1 cellular context compared by ENCODE assay signal in genomic region chr15:99180287-99180962, GRCh38.
A peak's percentile ranks its signal among the peaks of the same experiment; 100 is the strongest.
TF ChIP-seq lines count a peak whose summit lies in the region.

No MANE protein-coding gene starts in this region.

TF ChIP-seq in HepG2, 621 proteins besides CTCF, POLR2A, EP300 and RAD21 (continued from another document and continues in another):
- TF ChIP-seq, protein P1, sequence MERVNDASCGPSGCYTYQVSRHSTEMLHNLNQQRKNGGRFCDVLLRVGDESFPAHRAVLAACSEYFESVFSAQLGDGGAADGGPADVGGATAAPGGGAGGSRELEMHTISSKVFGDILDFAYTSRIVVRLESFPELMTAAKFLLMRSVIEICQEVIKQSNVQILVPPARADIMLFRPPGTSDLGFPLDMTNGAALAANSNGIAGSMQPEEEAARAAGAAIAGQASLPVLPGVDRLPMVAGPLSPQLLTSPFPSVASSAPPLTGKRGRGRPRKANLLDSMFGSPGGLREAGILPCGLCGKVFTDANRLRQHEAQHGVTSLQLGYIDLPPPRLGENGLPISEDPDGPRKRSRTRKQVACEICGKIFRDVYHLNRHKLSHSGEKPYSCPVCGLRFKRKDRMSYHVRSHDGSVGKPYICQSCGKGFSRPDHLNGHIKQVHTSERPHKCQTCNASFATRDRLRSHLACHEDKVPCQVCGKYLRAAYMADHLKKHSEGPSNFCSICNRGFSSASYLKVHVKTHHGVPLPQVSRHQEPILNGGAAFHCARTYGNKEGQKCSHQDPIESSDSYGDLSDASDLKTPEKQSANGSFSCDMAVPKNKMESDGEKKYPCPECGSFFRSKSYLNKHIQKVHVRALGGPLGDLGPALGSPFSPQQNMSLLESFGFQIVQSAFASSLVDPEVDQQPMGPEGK (CRISPR knock-in tag; IDR thresholded peaks at IDR 0.05), result peak; percentile 62; the same call in 1 of the 2 replicates
- TF ChIP-seq CHD2 (IDR thresholded peaks at IDR 0.05; ENCODE audit: low read depth, low read length) (no peak), PPARG (CRISPR knock-in tag; conservative IDR thresholded peaks at IDR 0.05) (peak; percentile 46; the same call in 1 of the 2 replicates), ZNF512B (CRISPR knock-in tag; IDR thresholded peaks at IDR 0.05; ENCODE audit: borderline replicate concordance) (no peak), ZIK1 (CRISPR knock-in tag; IDR thresholded peaks at IDR 0.05; ENCODE audit: borderline replicate concordance, low read depth) (no peak), ZNF7 (CRISPR knock-in tag; IDR thresholded peaks at IDR 0.05) (no peak), IKZF4 (CRISPR knock-in tag; IDR thresholded peaks at IDR 0.05; ENCODE audit: borderline replicate concordance, low read depth, not compliant biosample characterization) (no peak), PCBP2 (optimal IDR thresholded peaks at IDR 0.05; ENCODE audit: low read depth, low read length, poor library complexity, severe bottlenecking) (no peak), GMEB2 (CRISPR knock-in tag; IDR thresholded peaks at IDR 0.05; ENCODE audit: low read depth) (no peak), SOX6 (IDR thresholded peaks at IDR 0.05) (no peak), SOX6 (CRISPR knock-in tag; IDR thresholded peaks at IDR 0.05) (peak; percentile 82), CCAR2 (optimal IDR thresholded peaks at IDR 0.05; ENCODE audit: low read depth, low read length) (no peak), SIN3B (IDR thresholded peaks at IDR 0.05; ENCODE audit: low read length) (no peak), ZNF468 (CRISPR knock-in tag; IDR thresholded peaks at IDR 0.05) (no peak), TEF (CRISPR knock-in tag; IDR thresholded peaks at IDR 0.05) (no peak), HMG20B (CRISPR knock-in tag; conservative IDR thresholded peaks at IDR 0.05) (0 out of 2 replicates have a peak, but pooled peaks have one; percentile 33), NFKBIZ (CRISPR knock-in tag; IDR thresholded peaks at IDR 0.05) (no peak), CBX1 (IDR thresholded peaks at IDR 0.05; ENCODE audit: low read depth) (no peak), FOXP1 (IDR thresholded peaks at IDR 0.05) (no peak), FOXP1 (CRISPR knock-in tag; IDR thresholded peaks at IDR 0.05) (0 out of 2 replicates have a peak, but pooled peaks have one; percentile 41), FOXA1 (IDR thresholded peaks at IDR 0.05) (peak; percentile 67), FOXA1 (CRISPR knock-in tag; IDR thresholded peaks at IDR 0.05) (peak; percentile 89), ZNF800 (CRISPR knock-in tag; IDR thresholded peaks at IDR 0.05) (no peak), TCF7 (IDR thresholded peaks at IDR 0.05; ENCODE audit: low read depth) (peak; percentile 81), HHEX (CRISPR knock-in tag; IDR thresholded peaks at IDR 0.05) (0 out of 2 replicates have a peak, but pooled peaks have one; percentile 56), GABPB1 (CRISPR knock-in tag; IDR thresholded peaks at IDR 0.05) (no peak)
- TF ChIP-seq, protein P2, sequence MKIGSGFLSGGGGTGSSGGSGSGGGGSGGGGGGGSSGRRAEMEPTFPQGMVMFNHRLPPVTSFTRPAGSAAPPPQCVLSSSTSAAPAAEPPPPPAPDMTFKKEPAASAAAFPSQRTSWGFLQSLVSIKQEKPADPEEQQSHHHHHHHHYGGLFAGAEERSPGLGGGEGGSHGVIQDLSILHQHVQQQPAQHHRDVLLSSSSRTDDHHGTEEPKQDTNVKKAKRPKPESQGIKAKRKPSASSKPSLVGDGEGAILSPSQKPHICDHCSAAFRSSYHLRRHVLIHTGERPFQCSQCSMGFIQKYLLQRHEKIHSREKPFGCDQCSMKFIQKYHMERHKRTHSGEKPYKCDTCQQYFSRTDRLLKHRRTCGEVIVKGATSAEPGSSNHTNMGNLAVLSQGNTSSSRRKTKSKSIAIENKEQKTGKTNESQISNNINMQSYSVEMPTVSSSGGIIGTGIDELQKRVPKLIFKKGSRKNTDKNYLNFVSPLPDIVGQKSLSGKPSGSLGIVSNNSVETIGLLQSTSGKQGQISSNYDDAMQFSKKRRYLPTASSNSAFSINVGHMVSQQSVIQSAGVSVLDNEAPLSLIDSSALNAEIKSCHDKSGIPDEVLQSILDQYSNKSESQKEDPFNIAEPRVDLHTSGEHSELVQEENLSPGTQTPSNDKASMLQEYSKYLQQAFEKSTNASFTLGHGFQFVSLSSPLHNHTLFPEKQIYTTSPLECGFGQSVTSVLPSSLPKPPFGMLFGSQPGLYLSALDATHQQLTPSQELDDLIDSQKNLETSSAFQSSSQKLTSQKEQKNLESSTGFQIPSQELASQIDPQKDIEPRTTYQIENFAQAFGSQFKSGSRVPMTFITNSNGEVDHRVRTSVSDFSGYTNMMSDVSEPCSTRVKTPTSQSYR (CRISPR knock-in tag; IDR thresholded peaks at IDR 0.05; ENCODE audit: borderline replicate concordance), result no peak
- TF ChIP-seq, protein P3, sequence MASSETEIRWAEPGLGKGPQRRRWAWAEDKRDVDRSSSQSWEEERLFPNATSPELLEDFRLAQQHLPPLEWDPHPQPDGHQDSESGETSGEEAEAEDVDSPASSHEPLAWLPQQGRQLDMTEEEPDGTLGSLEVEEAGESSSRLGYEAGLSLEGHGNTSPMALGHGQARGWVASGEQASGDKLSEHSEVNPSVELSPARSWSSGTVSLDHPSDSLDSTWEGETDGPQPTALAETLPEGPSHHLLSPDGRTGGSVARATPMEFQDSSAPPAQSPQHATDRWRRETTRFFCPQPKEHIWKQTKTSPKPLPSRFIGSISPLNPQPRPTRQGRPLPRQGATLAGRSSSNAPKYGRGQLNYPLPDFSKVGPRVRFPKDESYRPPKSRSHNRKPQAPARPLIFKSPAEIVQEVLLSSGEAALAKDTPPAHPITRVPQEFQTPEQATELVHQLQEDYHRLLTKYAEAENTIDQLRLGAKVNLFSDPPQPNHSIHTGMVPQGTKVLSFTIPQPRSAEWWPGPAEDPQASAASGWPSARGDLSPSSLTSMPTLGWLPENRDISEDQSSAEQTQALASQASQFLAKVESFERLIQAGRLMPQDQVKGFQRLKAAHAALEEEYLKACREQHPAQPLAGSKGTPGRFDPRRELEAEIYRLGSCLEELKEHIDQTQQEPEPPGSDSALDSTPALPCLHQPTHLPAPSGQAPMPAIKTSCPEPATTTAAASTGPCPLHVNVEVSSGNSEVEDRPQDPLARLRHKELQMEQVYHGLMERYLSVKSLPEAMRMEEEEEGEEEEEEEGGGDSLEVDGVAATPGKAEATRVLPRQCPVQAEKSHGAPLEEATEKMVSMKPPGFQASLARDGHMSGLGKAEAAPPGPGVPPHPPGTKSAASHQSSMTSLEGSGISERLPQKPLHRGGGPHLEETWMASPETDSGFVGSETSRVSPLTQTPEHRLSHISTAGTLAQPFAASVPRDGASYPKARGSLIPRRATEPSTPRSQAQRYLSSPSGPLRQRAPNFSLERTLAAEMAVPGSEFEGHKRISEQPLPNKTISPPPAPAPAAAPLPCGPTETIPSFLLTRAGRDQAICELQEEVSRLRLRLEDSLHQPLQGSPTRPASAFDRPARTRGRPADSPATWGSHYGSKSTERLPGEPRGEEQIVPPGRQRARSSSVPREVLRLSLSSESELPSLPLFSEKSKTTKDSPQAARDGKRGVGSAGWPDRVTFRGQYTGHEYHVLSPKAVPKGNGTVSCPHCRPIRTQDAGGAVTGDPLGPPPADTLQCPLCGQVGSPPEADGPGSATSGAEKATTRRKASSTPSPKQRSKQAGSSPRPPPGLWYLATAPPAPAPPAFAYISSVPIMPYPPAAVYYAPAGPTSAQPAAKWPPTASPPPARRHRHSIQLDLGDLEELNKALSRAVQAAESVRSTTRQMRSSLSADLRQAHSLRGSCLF (CRISPR knock-in tag; IDR thresholded peaks at IDR 0.05; ENCODE audit: borderline replicate concordance), result no peak
- TF ChIP-seq, protein P4, sequence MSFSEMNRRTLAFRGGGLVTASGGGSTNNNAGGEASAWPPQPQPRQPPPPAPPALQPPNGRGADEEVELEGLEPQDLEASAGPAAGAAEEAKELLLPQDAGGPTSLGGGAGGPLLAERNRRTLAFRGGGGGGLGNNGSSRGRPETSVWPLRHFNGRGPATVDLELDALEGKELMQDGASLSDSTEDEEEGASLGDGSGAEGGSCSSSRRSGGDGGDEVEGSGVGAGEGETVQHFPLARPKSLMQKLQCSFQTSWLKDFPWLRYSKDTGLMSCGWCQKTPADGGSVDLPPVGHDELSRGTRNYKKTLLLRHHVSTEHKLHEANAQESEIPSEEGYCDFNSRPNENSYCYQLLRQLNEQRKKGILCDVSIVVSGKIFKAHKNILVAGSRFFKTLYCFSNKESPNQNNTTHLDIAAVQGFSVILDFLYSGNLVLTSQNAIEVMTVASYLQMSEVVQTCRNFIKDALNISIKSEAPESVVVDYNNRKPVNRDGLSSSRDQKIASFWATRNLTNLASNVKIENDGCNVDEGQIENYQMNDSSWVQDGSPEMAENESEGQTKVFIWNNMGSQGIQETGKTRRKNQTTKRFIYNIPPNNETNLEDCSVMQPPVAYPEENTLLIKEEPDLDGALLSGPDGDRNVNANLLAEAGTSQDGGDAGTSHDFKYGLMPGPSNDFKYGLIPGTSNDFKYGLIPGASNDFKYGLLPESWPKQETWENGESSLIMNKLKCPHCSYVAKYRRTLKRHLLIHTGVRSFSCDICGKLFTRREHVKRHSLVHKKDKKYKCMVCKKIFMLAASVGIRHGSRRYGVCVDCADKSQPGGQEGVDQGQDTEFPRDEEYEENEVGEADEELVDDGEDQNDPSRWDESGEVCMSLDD (CRISPR knock-in tag; IDR thresholded peaks at IDR 0.05; ENCODE audit: borderline replicate concordance), result peak; percentile 94; the same call in 1 of the 2 replicates
